1 cellular context compared by ENCODE assay signal in genomic region chr10:805635-806305, GRCh38.
TF ChIP-seq lines count a peak whose summit lies in the region.

No MANE protein-coding gene starts in this region.

TF ChIP-seq in IMR-90, 13 proteins besides CTCF, POLR2A, EP300 and RAD21 (continued from another document):
- TF ChIP-seq USF2 (IDR thresholded peaks at IDR 0.05; ENCODE audit: low read depth, low read length) (no peak), NFE2L2 (IDR thresholded peaks at IDR 0.05; ENCODE audit: low read depth, low read length) (no peak), CHD1 (IDR thresholded peaks at IDR 0.05; ENCODE audit: low read depth, low read length) (no peak), CEBPB (IDR thresholded peaks at IDR 0.05; ENCODE audit: low read depth, low read length) (no peak), FOS (IDR thresholded peaks at IDR 0.05; ENCODE audit: low read depth, low read length) (no peak), SMC3 (IDR thresholded peaks at IDR 0.05; ENCODE audit: low read depth, low read length) (no peak), MAFK (IDR thresholded peaks at IDR 0.05; ENCODE audit: low read depth, low read length) (no peak), BHLHE40 (IDR thresholded peaks at IDR 0.05; ENCODE audit: low read depth, low read length) (no peak), MAZ (IDR thresholded peaks at IDR 0.05; ENCODE audit: borderline replicate concordance, low read depth, low read length) (no peak), RCOR1 (IDR thresholded peaks at IDR 0.05; ENCODE audit: insufficient replicate concordance, low read length) (no peak)
